In the genomic region with DNA sequence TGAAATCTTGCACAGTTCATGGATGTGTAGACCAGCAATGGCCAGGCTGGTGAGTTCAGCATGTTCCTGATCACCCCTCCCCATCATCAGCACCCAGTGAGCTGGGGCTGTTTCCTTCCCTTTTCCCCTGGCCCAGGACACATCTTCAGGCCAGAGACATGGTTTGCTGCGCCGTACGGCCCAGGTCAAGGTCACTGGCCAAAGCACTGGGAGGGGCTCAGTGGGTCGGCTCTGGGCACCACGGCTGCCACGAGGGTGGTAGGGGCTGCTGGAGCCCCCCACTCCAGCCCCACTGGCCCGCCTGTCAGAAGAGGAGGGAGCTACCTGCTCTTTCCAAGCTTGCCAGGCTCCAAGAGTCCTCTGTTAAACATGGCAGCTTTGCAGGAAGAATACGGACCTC, we compare ENCODE assay signal across 13 cellular contexts. TPM values are rescaled to one million over a fixed set of nuclear protein-coding genes. Genes with fewer than 3 reads are reported as not detected.
DNase-seq lines count a peak whose midpoint lies in the region; ATAC-seq, FAIRE-seq and TF ChIP-seq lines count a peak whose summit lies in the region.
"Had no signal": no experiment of that assay in that cellular context is flagged by ENCODE, and none has a peak within 500 bp of the region (broad histone marks: within the 10 kb centered on the region; RNA-seq: fewer than 3 reads in every experiment).

No MANE protein-coding gene starts in this region.

- H3K36me3 Mint-ChIP-seq in activated T-cell treated with anti-CD3 and anti-CD28 coated beads, Interleukin-2, amount 50 U/mL, for 72 hours (ENCODE audit: insufficient read depth in 2 of 2) = peaks cover 1 to 18% of the 10 kb centered on the region in 2 donors
- peaks cover 10% of the 10 kb centered on the region for H3K36me3 Mint-ChIP-seq in T-helper 17 cell (ENCODE audit: low read depth)

- TF ChIP-seq CTCF in kidney (IDR thresholded peaks at IDR 0.05; ENCODE audit: borderline replicate concordance, extremely low read depth, insufficient read depth) = no peak

- no peak for ATAC-seq in activated T-cell treated with anti-CD3 and anti-CD28 coated beads, Interleukin-2, amount 50 U/mL, for 72 hours (replicated peaks in 1 of 2)
- ATAC-seq in T-helper 17 cell (no peak), left cardiac atrium (no peak)

- no peaks in the 10 kb centered on the region for H3K27me3 Mint-ChIP-seq in activated T-cell treated with anti-CD3 and anti-CD28 coated beads, Interleukin-2, amount 50 U/mL, for 72 hours (ENCODE audit: low read depth)
- H3K27me3 Mint-ChIP-seq in T-helper 17 cell = no peaks in the 10 kb centered on the region

- H3K9me3 ChIP-seq in T-helper 17 cell (ENCODE audit: control insufficient read depth, low read length, poor library complexity, severe bottlenecking) (no peaks in the 10 kb centered on the region), kidney (ENCODE audit: control insufficient read depth in 1 of 2, low read length in 2 of 2) (no peaks in the 10 kb centered on the region)
- H3K9me3 ChIP-seq: thyroid gland had no signal

- no peaks in the 10 kb centered on the region for H3K36me3 ChIP-seq in kidney (ENCODE audit: control insufficient read depth in 1 of 2, insufficient read depth in 2 of 2, low read length in 2 of 2)
- H3K36me3 ChIP-seq: thyroid gland had no signal

- H3K9ac ChIP-seq in kidney (ENCODE audit: low read length in 2 of 2) = no peak overlapping the region

- H3K27ac Mint-ChIP-seq in activated T-cell treated with anti-CD3 and anti-CD28 coated beads, Interleukin-2, amount 50 U/mL, for 72 hours = peak overlapping the region; percentile 49
- peak overlapping the region; percentile 92 for H3K27ac Mint-ChIP-seq in T-helper 17 cell

- no peak overlapping the region for H3K27ac ChIP-seq in kidney (ENCODE audit: low read depth in 2 of 2, low read length in 2 of 2)
- peak overlapping the region; percentile 83 for H3K27ac ChIP-seq in temporal lobe (ENCODE audit: low read depth, low read length)

- intact Hi-C loops in kidney (cut with DNase I) = no loop called here
- intact Hi-C loops in left cardiac atrium (cut with DNase I) = no loop called here

- no peak for FAIRE-seq in kidney (lab: Jason Lieb, UNC)
- FAIRE-seq: colon had no signal

- H3K4me1 Mint-ChIP-seq in activated T-cell treated with anti-CD3 and anti-CD28 coated beads, Interleukin-2, amount 50 U/mL, for 72 hours (ENCODE audit: low read depth) = peaks cover 93% of the 10 kb centered on the region
- peaks cover 66% of the 10 kb centered on the region for H3K4me1 Mint-ChIP-seq in T-helper 17 cell

- H3K4me1 ChIP-seq in kidney (ENCODE audit: control insufficient read depth in 1 of 2, insufficient read depth in 1 of 2, low read depth in 1 of 2, low read length in 2 of 2) = peaks cover 23 to 44% of the 10 kb centered on the region in 2 donors

- no peaks in the 10 kb centered on the region for H3K9me3 Mint-ChIP-seq in activated T-cell treated with anti-CD3 and anti-CD28 coated beads, Interleukin-2, amount 50 U/mL, for 72 hours

- peak overlapping the region; percentile 15 to 21 for H3K4me3 Mint-ChIP-seq in activated T-cell treated with anti-CD3 and anti-CD28 coated beads, Interleukin-2, amount 50 U/mL, for 72 hours
- H3K4me3 Mint-ChIP-seq in T-helper 17 cell = peak overlapping the region; percentile 50

- no peak overlapping the region for H3K4me3 ChIP-seq in kidney (ENCODE audit: low read length in 2 of 2)
- H3K4me3 ChIP-seq: skin epidermis, thyroid gland had no signal

- DNase-seq in activated T-cell treated with anti-CD3 and anti-CD28 coated beads, Interleukin-2, amount 50 U/mL, for 72 hours = no peak
- no peak for DNase-seq in activated T-cell treated with anti-CD3 and anti-CD28 coated beads, Interleukin-2, amount 50 U/mL, for 48 hours
- DNase-seq in T-helper 17 cell = no peak
- peak; percentile 70 for DNase-seq in kidney
- DNase-seq in NOMO-1 treated with DMSO at 0.1 percent for 48 hours (lab: John Stamatoyannopoulos, UW; ENCODE audit: unreplicated experiment) = no peak
- DNase-seq in COLO829 (ENCODE audit: low spot score) = no peak
- DNase-seq in left cardiac atrium = no peak
- DNase-seq: NCI-H1092 treated with DMSO at 0.1 percent for 48 hours, NCI-H226, thyroid gland had no signal

RNA-seq across cellular contexts. Expression of gene SEMA4D, which starts 55.9 kb away (rescaled TPM):
- 100 to 1,000 TPM; 182 to 198 TPM for total RNA-seq in activated T-cell treated with anti-CD3 and anti-CD28 coated beads, Interleukin-2, amount 50 U/mL, for 72 hours
- total RNA-seq in T-helper 17 cell (100 to 1,000 TPM; 250 to 312 TPM), kidney (147 TPM), temporal lobe (10.6 TPM), left cardiac atrium (10 to 100 TPM; 17.5 to 22.4 TPM)
- 18.9 TPM for polyA plus RNA-seq in kidney (ENCODE audit: insufficient read depth, low read depth, low replicate concordance)
